Comparison of ENCODE assay signal across 21 cellular contexts in genomic region chr21:20721151-20721550, GRCh38.
A peak's percentile ranks its signal among the peaks of the same experiment; 100 is the strongest.
DNase-seq lines count a peak whose midpoint lies in the region; ATAC-seq and TF ChIP-seq lines count a peak whose summit lies in the region.
"Had no signal": no experiment of that assay in that cellular context is flagged by ENCODE, and none has a peak within 500 bp of the region (broad histone marks: within the 10 kb centered on the region; RNA-seq: fewer than 3 reads in every experiment).

No MANE protein-coding gene starts in this region.

- no TSS peak for BruUV-seq in PC-3 (replicated peaks; lab: Mats Ljungman, UMichigan)

- in situ Hi-C loops in brain microvascular endothelial cell (cut with HindIII; ENCODE audit: low pct_ligation_motif_present, low sequenced_read_pairs): no loop called here

- TF ChIP-seq CTCF in PC-3 (conservative IDR thresholded peaks at IDR 0.05; ENCODE audit: low read depth, low read length) (no peak), brain microvascular endothelial cell (IDR thresholded peaks at IDR 0.05; ENCODE audit: low read depth, low read length, missing control alignments) (no peak)

- ATAC-seq in PC-3: no peak

- no peaks in the 10 kb centered on the region for H3K79me2 ChIP-seq in PC-3 (ENCODE audit: low read length)

- 0 out of 2 replicates have a peak, but pooled peaks cover 4% of the 10 kb centered on the region for H3K9me3 ChIP-seq in PC-3 (ENCODE audit: low read length)

- DNase-seq in ELR (ENCODE audit: low read depth) (peak; percentile 29), PC-3 (no peak), brain microvascular endothelial cell (peak; percentile 13), non-pigmented ciliary epithelial cell (ENCODE audit: low read depth) (peak; percentile 49), dermis blood vessel endothelial cell (no peak), NCI-H526 treated with DMSO at 0.1 percent for 48 hours (lab: John Stamatoyannopoulos, UW) (no peak), posterior cingulate gyrus (no peak), NCI-H2081 (lab: John Stamatoyannopoulos, UW) (no peak)
- DNase-seq: C1 segment of cervical spinal cord; CD8-positive, alpha-beta memory T cell; DMS79; H7; HFFc6; NCI-H1092; NCI-H1436 treated with DMSO at 0.1 percent for 48 hours; NCI-H2029; NCI-H2171 treated with DMSO at 0.1 percent for 48 hours; NCI-H774; SIG-M5; SW 1271 had no signal

- no peaks in the 10 kb centered on the region for H3F3A ChIP-seq in PC-3 (ENCODE audit: low read length, unreplicated experiment)

- H3K27ac ChIP-seq in PC-3 (ENCODE audit: low read length) (0 out of 2 replicates have a peak overlapping the region, but pooled peaks have one; percentile 16), brain microvascular endothelial cell (peak overlapping the region; percentile 49)
- H3K27ac ChIP-seq: KMS-11 had no signal

- H3K4me3 ChIP-seq in PC-3 (ENCODE audit: low read length) (no peak overlapping the region), brain microvascular endothelial cell (ENCODE audit: low read depth, low read length) (no peak overlapping the region)

- H3K36me3 ChIP-seq in PC-3 (ENCODE audit: low read depth, low read length) (no peaks in the 10 kb centered on the region), brain microvascular endothelial cell (replicated peaks) (no peaks in the 10 kb centered on the region)

- intact Hi-C loops in PC-3 (cut with micrococcal nuclease) (no loop called here), posterior cingulate gyrus (cut with DNase I) (no loop called here)

- CTCF ChIA-PET in PC-3 (lab: Charles Lee): no interaction called here

- no peaks in the 10 kb centered on the region for H4K20me1 ChIP-seq in PC-3 (ENCODE audit: low read length)

- H3K4me1 ChIP-seq in PC-3 (ENCODE audit: insufficient read depth, low read length): peaks cover 11% of the 10 kb centered on the region; the same call in 1 of the 2 replicates

- H3K4me2 ChIP-seq in PC-3 (ENCODE audit: low read length): no peak overlapping the region
- H3K4me2 ChIP-seq: KMS-11 had no signal

- POLR2A ChIA-PET in PC-3 (lab: Charles Lee; ENCODE audit: unreplicated experiment): no interaction called here

- H3K9me2 ChIP-seq in PC-3 (replicated peaks; ENCODE audit: low read length): no peaks in the 10 kb centered on the region

- no peaks in the 10 kb centered on the region for H3K27me3 ChIP-seq in PC-3 (ENCODE audit: low read length)
- no peaks in the 10 kb centered on the region for H3K27me3 ChIP-seq in brain microvascular endothelial cell (replicated peaks)

- H3K9ac ChIP-seq in PC-3 (ENCODE audit: low read length): no peak overlapping the region
- H3K9ac ChIP-seq: KMS-11 had no signal

- peak overlapping the region; percentile 18; the same call in 1 of the 2 replicates for H2AFZ ChIP-seq in PC-3 (ENCODE audit: low read length)

Comparison
In these comparisons a context has a peak if more than half of its experiments do, and no peak if none do; other contexts are left out.
1. DNase-seq: peak in ELR (single experiment), brain microvascular endothelial cell (single experiment) and non-pigmented ciliary epithelial cell (single experiment); none in PC-3 (single experiment), dermis blood vessel endothelial cell (single experiment), NCI-H526 treated with DMSO at 0.1 percent for 48 hours (single experiment), posterior cingulate gyrus (0 of 10) and NCI-H2081 (0 of 2).